In the genomic region with DNA sequence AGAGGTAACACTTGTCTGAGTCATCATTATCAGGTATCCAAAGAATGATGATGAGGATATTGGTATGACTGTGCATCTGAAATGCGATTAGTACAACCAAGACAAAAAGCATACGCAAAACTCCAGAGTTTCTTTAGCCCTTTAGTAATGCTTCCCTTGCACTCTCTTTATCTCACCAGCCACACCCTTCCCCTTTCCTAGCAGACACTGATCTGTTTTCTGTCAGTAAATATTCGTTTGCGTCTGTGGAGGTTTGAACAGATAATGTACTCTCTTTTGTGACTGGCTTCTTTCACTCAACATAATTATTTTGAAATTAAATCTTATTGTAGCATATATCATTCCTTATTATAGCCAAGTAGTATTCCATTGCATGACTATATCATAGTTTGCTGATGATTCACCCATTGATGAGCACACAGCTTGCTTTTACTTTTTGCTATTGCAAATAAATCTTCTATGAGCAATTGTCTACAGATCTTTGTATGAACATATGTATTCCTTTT, we compare ENCODE assay signal across 19 cellular contexts.
A peak's percentile ranks its signal among the peaks of the same experiment; 100 is the strongest.
DNase-seq lines count a peak whose midpoint lies in the region; ATAC-seq and TF ChIP-seq lines count a peak whose summit lies in the region.
"Had no signal": no experiment of that assay in that cellular context is flagged by ENCODE, and none has a peak within 500 bp of the region (broad histone marks: within the 10 kb centered on the region; RNA-seq: fewer than 3 reads in every experiment).

No MANE protein-coding gene starts in this region.

- no peaks in the 10 kb centered on the region for H3K36me3 ChIP-seq in sigmoid colon
- H3K36me3 ChIP-seq: left lung had no signal

- no peak overlapping the region for H3K4me3 Mint-ChIP-seq in immature natural killer cell
- H3K4me3 Mint-ChIP-seq: activated T-cell treated with anti-CD3 and anti-CD28 coated beads, Interleukin-2, amount 50 U/mL, for 4 hours; brain; CD4-positive, alpha-beta T cell had no signal

- TF ChIP-seq POLR2A in sigmoid colon (IDR thresholded peaks at IDR 0.05), result no peak

- DNase-seq in CMK (ENCODE audit: low read depth), result peak; percentile 4
- DNase-seq in NCI-H460 (ENCODE audit: extremely low read depth, low read depth), result peak; percentile 80
- peak; percentile 49 for DNase-seq in amniotic epithelial cell (ENCODE audit: low read depth)
- DNase-seq in fibroblast of the aortic adventitia (ENCODE audit: low read depth), result peak; percentile 35
- no peak for DNase-seq in immature natural killer cell
- DNase-seq in sigmoid colon, result no peak
- DNase-seq: activated T-cell treated with anti-CD3 and anti-CD28 coated beads, Interleukin-2, amount 50 U/mL, for 4 hours; CD4-positive, alpha-beta T cell; left lung; MM.1S; NCI-H187 treated with DMSO at 0.1 percent for 48 hours; NCI-H524; nucleus accumbens; right cardiac atrium had no signal

- H3K4me3 ChIP-seq in fibroblast of the aortic adventitia (ENCODE audit: low read depth, low read length) (no peak overlapping the region), sigmoid colon (no peak overlapping the region)
- H3K4me3 ChIP-seq: left lung had no signal

- no peak overlapping the region for H3K27ac Mint-ChIP-seq in immature natural killer cell
- H3K27ac Mint-ChIP-seq: activated naive CD4-positive, alpha-beta T cell treated with anti-CD3 and anti-CD28 coated beads, Interleukin-2, amount 50 U/mL, for 72 hours; brain; CD4-positive, alpha-beta T cell had no signal

- H3K4me1 Mint-ChIP-seq in immature natural killer cell, result no peaks in the 10 kb centered on the region
- H3K4me1 Mint-ChIP-seq: brain had no signal

- H3K36me3 Mint-ChIP-seq in immature natural killer cell, result no peaks in the 10 kb centered on the region
- H3K36me3 Mint-ChIP-seq: activated naive CD4-positive, alpha-beta T cell treated with anti-CD3 and anti-CD28 coated beads, Interleukin-2, amount 50 U/mL, for 72 hours; brain had no signal

- no peak overlapping the region for H3K27ac ChIP-seq in sigmoid colon
- H3K27ac ChIP-seq: left lung had no signal

- no peaks in the 10 kb centered on the region for H3K9me3 ChIP-seq in sigmoid colon

- ATAC-seq in GM18502 (IDR thresholded peaks at IDR 0.05; ENCODE audit: poor library complexity, unreplicated experiment) (no peak), HG02938 (IDR thresholded peaks at IDR 0.05; ENCODE audit: unreplicated experiment) (no peak)
- ATAC-seq: activated naive CD4-positive, alpha-beta T cell treated with anti-CD3 and anti-CD28 coated beads, Interleukin-2, amount 50 U/mL, for 72 hours; activated T-cell treated with anti-CD3 and anti-CD28 coated beads, Interleukin-2, amount 50 U/mL, for 4 hours; left lung; Panc1; right cardiac atrium had no signal

- intact Hi-C loops in sigmoid colon (cut with DNase I), result no loop called here

- H3K4me1 ChIP-seq in sigmoid colon, result no peaks in the 10 kb centered on the region
- H3K4me1 ChIP-seq: left lung had no signal

- H3K27me3 Mint-ChIP-seq in immature natural killer cell (ENCODE audit: low read depth in 3 of 3), result peaks cover 0 to 1% (median 0%) of the 10 kb centered on the region in 3 donors
- H3K27me3 Mint-ChIP-seq: brain; CD4-positive, alpha-beta T cell had no signal

- TF ChIP-seq EP300 in sigmoid colon (IDR thresholded peaks at IDR 0.05), result no peak

- H3K27me3 ChIP-seq in sigmoid colon, result no peaks in the 10 kb centered on the region
- H3K27me3 ChIP-seq: left lung had no signal

- H3K9me3 Mint-ChIP-seq in immature natural killer cell, result peaks cover 0 to 30% (median 11%) of the 10 kb centered on the region in 6 donors
- H3K9me3 Mint-ChIP-seq: brain had no signal

- WGBS in sigmoid colon, 2 donors, result 49 to 65% methylated on average over 4 of the region's 4 CpGs

- TF ChIP-seq CTCF in fibroblast of the aortic adventitia (IDR thresholded peaks at IDR 0.05; ENCODE audit: insufficient read depth, low read length) (no peak), sigmoid colon (IDR thresholded peaks at IDR 0.05) (no peak)

Comparison
In these comparisons a context has a peak if more than half of its experiments do, and no peak if none do; other contexts are left out.
1. DNase-seq: peak in CMK (single experiment), NCI-H460 (single experiment), amniotic epithelial cell (single experiment) and fibroblast of the aortic adventitia (single experiment); none in immature natural killer cell (0 of 3) and sigmoid colon (single experiment).